8 cellular contexts compared by ENCODE assay signal in the genomic region with DNA sequence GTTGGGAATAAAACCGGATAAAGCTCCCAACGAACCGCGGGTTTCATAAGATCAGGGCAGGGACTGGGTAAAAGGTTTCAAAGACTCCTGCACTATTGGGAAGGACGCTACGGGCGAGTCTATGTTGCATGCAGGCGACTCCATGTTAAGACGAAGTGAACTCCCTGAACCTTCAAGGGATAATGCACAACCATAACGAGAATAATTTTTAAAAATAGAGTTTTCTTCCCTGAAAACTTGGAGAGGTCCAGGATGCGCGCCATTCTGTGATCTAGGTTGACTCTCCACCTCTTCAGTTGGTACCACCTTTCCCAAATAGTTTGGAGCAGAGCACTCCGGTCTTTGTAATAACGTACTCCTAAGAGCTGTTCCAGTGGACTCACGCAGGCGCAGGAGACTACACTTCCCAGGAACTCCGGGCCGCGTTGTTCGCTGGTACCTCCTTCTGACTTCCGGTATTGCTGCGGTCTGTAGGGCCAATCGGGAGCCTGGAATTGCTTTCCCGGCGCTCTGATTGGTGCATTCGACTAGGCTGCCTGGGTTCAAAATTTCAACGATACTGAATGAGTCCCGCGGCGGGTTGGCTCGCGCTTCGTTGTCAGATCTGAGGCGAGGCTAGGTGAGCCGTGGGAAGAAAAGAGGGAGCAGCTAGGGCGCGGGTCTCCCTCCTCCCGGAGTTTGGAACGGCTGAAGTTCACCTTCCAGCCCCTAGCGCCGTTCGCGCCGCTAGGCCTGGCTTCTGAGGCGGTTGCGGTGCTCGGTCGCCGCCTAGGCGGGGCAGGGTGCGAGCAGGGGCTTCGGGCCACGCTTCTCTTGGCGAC. TPM values are rescaled to one million over a fixed set of nuclear protein-coding genes. Genes with fewer than 3 reads are reported as not detected.
DNase-seq lines count a peak whose midpoint lies in the region; ATAC-seq, FAIRE-seq and TF ChIP-seq lines count a peak whose summit lies in the region.

A gene with protein sequence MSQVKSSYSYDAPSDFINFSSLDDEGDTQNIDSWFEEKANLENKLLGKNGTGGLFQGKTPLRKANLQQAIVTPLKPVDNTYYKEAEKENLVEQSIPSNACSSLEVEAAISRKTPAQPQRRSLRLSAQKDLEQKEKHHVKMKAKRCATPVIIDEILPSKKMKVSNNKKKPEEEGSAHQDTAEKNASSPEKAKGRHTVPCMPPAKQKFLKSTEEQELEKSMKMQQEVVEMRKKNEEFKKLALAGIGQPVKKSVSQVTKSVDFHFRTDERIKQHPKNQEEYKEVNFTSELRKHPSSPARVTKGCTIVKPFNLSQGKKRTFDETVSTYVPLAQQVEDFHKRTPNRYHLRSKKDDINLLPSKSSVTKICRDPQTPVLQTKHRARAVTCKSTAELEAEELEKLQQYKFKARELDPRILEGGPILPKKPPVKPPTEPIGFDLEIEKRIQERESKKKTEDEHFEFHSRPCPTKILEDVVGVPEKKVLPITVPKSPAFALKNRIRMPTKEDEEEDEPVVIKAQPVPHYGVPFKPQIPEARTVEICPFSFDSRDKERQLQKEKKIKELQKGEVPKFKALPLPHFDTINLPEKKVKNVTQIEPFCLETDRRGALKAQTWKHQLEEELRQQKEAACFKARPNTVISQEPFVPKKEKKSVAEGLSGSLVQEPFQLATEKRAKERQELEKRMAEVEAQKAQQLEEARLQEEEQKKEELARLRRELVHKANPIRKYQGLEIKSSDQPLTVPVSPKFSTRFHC (plus strand): TSS at position 562 of the 821 bp plus-strand sequence. CDS start 18,187 bp downstream, outside the sequence.

- H3K36me3 Mint-ChIP-seq in endodermal cell (ENCODE audit: low read depth), result peaks cover 5% of the 10 kb centered on the region

- peaks cover 5% of the 10 kb centered on the region for H3K79me1 ChIP-seq in mesendoderm (ENCODE audit: low read length)

- peak; percentile 80 for FAIRE-seq in HTR-8/SVneo (lab: Jason Lieb, UNC)

- no peak within 1 kb of the TSS for H2BK15ac ChIP-seq in mesendoderm (replicated peaks; ENCODE audit: low read depth)

- H4K8ac ChIP-seq in mesendoderm (ENCODE audit: low read depth, low read length), result no peak within 1 kb of the TSS

- peaks cover 26% of the 10 kb centered on the region for H3K79me2 ChIP-seq in mesendoderm (ENCODE audit: control insufficient read depth, insufficient read depth, low read length)

- H3K9me3 ChIP-seq in endodermal cell (ENCODE audit: control insufficient read depth, low read length), result no peaks in the 10 kb centered on the region

- H3K36me3 ChIP-seq in endodermal cell (ENCODE audit: control insufficient read depth, insufficient read depth, low read length) (peaks cover 2% of the 10 kb centered on the region), mesendoderm (ENCODE audit: control insufficient read depth, insufficient read depth, low read length) (no peaks in the 10 kb centered on the region)

- peak; percentile 95 for DNase-seq in D341Med (ENCODE audit: low spot score)
- DNase-seq in HTR-8/SVneo (ENCODE audit: insufficient read length, low spot score), result peak; percentile 99
- peak; percentile 92 for DNase-seq in NOMO-1 treated with DMSO at 0.1 percent for 48 hours (lab: John Stamatoyannopoulos, UW; ENCODE audit: unreplicated experiment)
- peak; percentile 66 to 79 for DNase-seq in activated CD8-positive, alpha-beta memory T cell treated with anti-CD3 and anti-CD28 coated beads for 4 hours (ENCODE audit: low read depth in 2 of 2)
- peak; percentile 99 for DNase-seq in endodermal cell
- DNase-seq in mesendoderm, result peak; percentile 99
- peak; percentile 51 for DNase-seq in stimulated activated CD8-positive, alpha-beta memory T cell treated with anti-CD3 and anti-CD28 coated beads, Interleukin-15, amount 100 ng/mL, for 1 hour (ENCODE audit: low read depth)

- peaks cover 3% of the 10 kb centered on the region for H3K4me1 Mint-ChIP-seq in endodermal cell

- 1 to 2% methylated on average over 33 to 54 of the region's 54 CpGs for WGBS in endodermal cell (ENCODE audit: insufficient coverage in 1 of 2, insufficient read length in 1 of 2), 2 experiments
- no CpG with 5 or more reads among the region's 54 CpGs for WGBS in mesendoderm (ENCODE audit: extremely low coverage, insufficient coverage, low lambda C conversion rate)

- no peaks in the 10 kb centered on the region for H3K27me3 Mint-ChIP-seq in endodermal cell (ENCODE audit: insufficient read depth)

- no peak within 1 kb of the TSS for H3K27ac Mint-ChIP-seq in endodermal cell

- no peaks in the 10 kb centered on the region for H3K4me1 ChIP-seq in endodermal cell (ENCODE audit: control insufficient read depth, insufficient read depth, low read length)
- peaks cover 5% of the 10 kb centered on the region for H3K4me1 ChIP-seq in mesendoderm (ENCODE audit: control insufficient read depth, low read depth, low read length)

- peak; percentile 67 for TF ChIP-seq CTCF in endodermal cell (conservative IDR thresholded peaks at IDR 0.05)

- peak within 1 kb of the TSS; percentile 99 for H3K4me3 ChIP-seq in endodermal cell (ENCODE audit: low read length)
- peak within 1 kb of the TSS; percentile 76 for H3K4me3 ChIP-seq in mesendoderm (ENCODE audit: low read length)

- peak within 1 kb of the TSS; percentile 56 for H3K27ac ChIP-seq in endodermal cell (ENCODE audit: low read depth, low read length)
- H3K27ac ChIP-seq in mesendoderm (ENCODE audit: low read depth, low read length), result peak within 1 kb of the TSS; percentile 78

- no peaks in the 10 kb centered on the region for H3K9me3 Mint-ChIP-seq in endodermal cell

- H4K5ac ChIP-seq in mesendoderm (ENCODE audit: low read length), result no peak within 1 kb of the TSS

- peak within 1 kb of the TSS; percentile 89 for H3K56ac ChIP-seq in mesendoderm (ENCODE audit: low read length)

- no peak within 1 kb of the TSS for H3K23ac ChIP-seq in mesendoderm (ENCODE audit: low read length)

- H3K27me3 ChIP-seq in endodermal cell (ENCODE audit: control insufficient read depth, insufficient read depth, low read length, poor library complexity, severe bottlenecking) (no peaks in the 10 kb centered on the region), mesendoderm (ENCODE audit: insufficient read depth, low read length, poor library complexity) (no peaks in the 10 kb centered on the region)

- H3K18ac ChIP-seq in mesendoderm (ENCODE audit: low read length), result peak within 1 kb of the TSS; percentile 55

- peak within 1 kb of the TSS; percentile 61 for H3K9ac ChIP-seq in endodermal cell (ENCODE audit: extremely low read depth, low read length, poor library complexity, severe bottlenecking)
- peak within 1 kb of the TSS; percentile 86 for H3K9ac ChIP-seq in mesendoderm (ENCODE audit: low read length)

- H2BK5ac ChIP-seq in mesendoderm (ENCODE audit: low read length), result no peak within 1 kb of the TSS

- no peak within 1 kb of the TSS for H2AK5ac ChIP-seq in mesendoderm (ENCODE audit: low read length)

- H2BK120ac ChIP-seq in mesendoderm (ENCODE audit: low read depth, low read length), result no peak within 1 kb of the TSS

- H3K4ac ChIP-seq in mesendoderm (ENCODE audit: low read depth, low read length), result peak within 1 kb of the TSS; percentile 92

- H3K4me2 ChIP-seq in mesendoderm (ENCODE audit: low read length), result peak within 1 kb of the TSS; percentile 97

- no peak within 1 kb of the TSS for H3K4me3 Mint-ChIP-seq in endodermal cell

- ATAC-seq in GM21381 (IDR thresholded peaks at IDR 0.05; ENCODE audit: unreplicated experiment), result peak; percentile 93

RNA-seq across cellular contexts. Expression of the gene that starts here (rescaled TPM):
- total RNA-seq in endodermal cell, result 100 to 1,000 TPM; 108 to 118 TPM
- polyA plus RNA-seq in endodermal cell (2013, experiment 1 of 2), result 137 TPM
- polyA plus RNA-seq in endodermal cell (2013, experiment 2 of 2), result 134 TPM
- 119 TPM for polyA plus RNA-seq in mesendoderm (2013, experiment 1 of 2)
- 120 TPM for polyA plus RNA-seq in mesendoderm (2013, experiment 2 of 2)

Comparison
In these comparisons a context has a peak if more than half of its experiments do, and no peak if none do; other contexts are left out.
1. Peak in every context shown above with its lines: DNase-seq, ATAC-seq, H3K4me3 ChIP-seq and H3K27ac ChIP-seq.